19 cellular contexts compared by ENCODE assay signal in the genomic region with DNA sequence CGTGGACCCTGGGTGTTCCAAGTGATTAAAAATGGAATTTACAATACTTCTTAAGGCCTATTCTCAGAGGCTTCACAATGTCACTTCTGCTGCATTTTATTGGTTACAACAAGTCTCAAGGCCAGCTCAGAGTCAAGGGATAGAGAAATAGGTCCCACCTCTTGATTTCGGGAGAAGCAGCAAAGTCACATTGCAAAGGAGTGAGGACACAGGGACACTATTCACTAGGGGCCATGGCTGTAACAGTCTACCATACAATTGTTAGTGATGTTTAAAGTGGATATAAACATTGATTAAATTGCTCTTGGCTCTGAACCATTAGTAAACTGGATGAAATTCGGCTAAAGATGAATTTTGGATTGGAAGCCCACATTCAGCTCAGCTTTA. TPM values are rescaled to one million over a fixed set of nuclear protein-coding genes. Genes with fewer than 3 reads are reported as not detected.
DNase-seq lines count a peak whose midpoint lies in the region; ATAC-seq, FAIRE-seq and TF ChIP-seq lines count a peak whose summit lies in the region.
"Had no signal": no experiment of that assay in that cellular context is flagged by ENCODE, and none has a peak within 500 bp of the region (broad histone marks: within the 10 kb centered on the region; RNA-seq: fewer than 3 reads in every experiment).

No MANE protein-coding gene starts in this region.

- H3K79me2 ChIP-seq in GM23248 (ENCODE audit: insufficient read depth): no peaks in the 10 kb centered on the region

- peak; percentile 31 for DNase-seq in GM23248
- DNase-seq in adipocyte (ENCODE audit: low read depth): no peak
- no peak for DNase-seq in left lung
- DNase-seq in transverse colon: no peak
- DNase-seq in EL: no peak
- DNase-seq in activated CD8-positive, alpha-beta memory T cell treated with anti-CD3 and anti-CD28 coated beads, Interleukin-2, amount 50 U/mL, for 4 hours: no peak
- no peak for DNase-seq in frontal cortex (ENCODE audit: low spot score in 2 of 2)
- DNase-seq: activated CD4-positive, alpha-beta T cell treated with anti-CD3 and anti-CD28 coated beads for 4 hours; activated naive CD8-positive, alpha-beta T cell treated with anti-CD3 and anti-CD28 coated beads for 36 hours; brain microvascular endothelial cell; kidney; MM.1S; OCI-M1; SHP77 treated with DMSO at 0.1 percent for 48 hours; stimulated activated CD4-positive, alpha-beta T cell treated with anti-CD3 and anti-CD28 coated beads, Interleukin-4, amount 100 ng/mL, for 1 hour had no signal

- no peak for ATAC-seq in left lung
- ATAC-seq: activated T-helper 17 cell treated with anti-CD3 and anti-CD28 coated beads, Interleukin-2, amount 50 U/mL, for 72 hours had no signal

- H3K4me3 ChIP-seq in GM23248 (no peak overlapping the region), adipocyte (ENCODE audit: low read length) (peak overlapping the region; percentile 17), left lung (no peak overlapping the region), stomach smooth muscle (ENCODE audit: low read length in 2 of 2) (no peak overlapping the region), transverse colon (no peak overlapping the region)
- H3K4me3 ChIP-seq: stomach had no signal

- no peak for TF ChIP-seq POLR2A in transverse colon (IDR thresholded peaks at IDR 0.05)

- 14 to 15% methylated on average over 3 of the region's 3 CpGs for WGBS in GM23248 (ENCODE audit: low coverage in 1 of 2, low lambda C conversion rate in 2 of 2, missing lambda C conversion rate in 2 of 2), 2 experiments
- WGBS in transverse colon (ENCODE audit: low coverage in 1 of 2), 2 donors: 62 to 63% methylated on average over 3 of the region's 3 CpGs

- H3K4me2 ChIP-seq in GM23248 (ENCODE audit: unreplicated experiment): no peak overlapping the region

- no peak overlapping the region for H3K9ac ChIP-seq in GM23248
- H3K9ac ChIP-seq in adipocyte (ENCODE audit: low read length): peak overlapping the region; percentile 73
- no peak overlapping the region for H3K9ac ChIP-seq in stomach smooth muscle (ENCODE audit: low read length in 2 of 2)

- H3K9me3 ChIP-seq in GM23248 (ENCODE audit: low read depth) (no peaks in the 10 kb centered on the region), adipocyte (ENCODE audit: control insufficient read depth, low read length) (no peaks in the 10 kb centered on the region), left lung (no peaks in the 10 kb centered on the region), stomach smooth muscle (ENCODE audit: control insufficient read depth in 2 of 2, low read length in 2 of 2) (no peaks in the 10 kb centered on the region), transverse colon (no peaks in the 10 kb centered on the region)
- H3K9me3 ChIP-seq: stomach had no signal

- H3K4me1 ChIP-seq in GM23248 (ENCODE audit: insufficient read depth) (peaks cover 35% of the 10 kb centered on the region), adipocyte (ENCODE audit: control insufficient read depth, insufficient read depth, low read length) (peaks cover 50% of the 10 kb centered on the region), left lung (peaks cover 15 to 51% of the 10 kb centered on the region in 2 donors), stomach smooth muscle (ENCODE audit: control insufficient read depth, insufficient read depth, low read length) (peaks cover 41% of the 10 kb centered on the region), transverse colon (peaks cover 8 to 40% (median 25%) of the 10 kb centered on the region in 4 donors)

- H3K36me3 ChIP-seq in GM23248 (ENCODE audit: low read depth): no peaks in the 10 kb centered on the region
- H3K36me3 ChIP-seq in adipocyte (ENCODE audit: control insufficient read depth, insufficient read depth, low read length, severe bottlenecking): no peaks in the 10 kb centered on the region
- H3K36me3 ChIP-seq in left lung: no peaks in the 10 kb centered on the region
- no peaks in the 10 kb centered on the region for H3K36me3 ChIP-seq in stomach smooth muscle (ENCODE audit: control insufficient read depth in 2 of 2, insufficient read depth in 2 of 2, low read length in 2 of 2)
- no peaks in the 10 kb centered on the region for H3K36me3 ChIP-seq in transverse colon
- H3K36me3 ChIP-seq: brain microvascular endothelial cell, stomach had no signal

- FAIRE-seq in frontal cortex (lab: Jason Lieb, UNC): no peak
- FAIRE-seq: G401.6, kidney had no signal

- H3K27ac ChIP-seq in GM23248 (peak overlapping the region; percentile 45), left lung (peak overlapping the region; percentile 20 to 53), stomach smooth muscle (ENCODE audit: low read length) (peak overlapping the region; percentile 12), transverse colon (peak overlapping the region in 2 of 4 donors; percentile 41 to 70)
- H3K27ac ChIP-seq: brain microvascular endothelial cell had no signal

- no peaks in the 10 kb centered on the region for H3K27me3 ChIP-seq in GM23248 (replicated peaks; ENCODE audit: insufficient read depth)
- no peaks in the 10 kb centered on the region for H3K27me3 ChIP-seq in adipocyte (replicated peaks; ENCODE audit: control insufficient read depth, insufficient read depth, low read length)
- peaks cover 0 to 30% of the 10 kb centered on the region in 2 donors for H3K27me3 ChIP-seq in left lung
- H3K27me3 ChIP-seq in stomach smooth muscle (ENCODE audit: control insufficient read depth in 1 of 2, insufficient read depth in 2 of 2, low read length in 2 of 2): no peaks in the 10 kb centered on the region
- H3K27me3 ChIP-seq in transverse colon: peaks cover 5% of the 10 kb centered on the region
- H3K27me3 ChIP-seq: brain microvascular endothelial cell had no signal

- H3F3A ChIP-seq in GM23248 (ENCODE audit: insufficient read depth): peaks cover 38% of the 10 kb centered on the region

- in situ Hi-C loops in GM23248 (cut with MboI) (no loop called here), transverse colon (cut with MboI; ENCODE audit: low pct_ligation_motif_present in 1 of 4, low pct_unique_long_range_greater_than_20kb in 1 of 4, low sequenced_read_pairs in 3 of 4) (no loop called here)

- H3K9me2 ChIP-seq in GM23248 (ENCODE audit: insufficient read depth): no peaks in the 10 kb centered on the region

- no peaks in the 10 kb centered on the region for H4K20me1 ChIP-seq in GM23248 (ENCODE audit: insufficient read depth)

- intact Hi-C loops in left lung (cut with DNase I) (no loop called here), transverse colon (cut with DNase I; ENCODE audit: low total_unique reads) (no loop called here)

- H2AFZ ChIP-seq in GM23248: no peak overlapping the region

- TF ChIP-seq EP300 in transverse colon (IDR thresholded peaks at IDR 0.05; ENCODE audit: low read depth): no peak

- TF ChIP-seq CTCF in left lung (IDR thresholded peaks at IDR 0.05): no peak
- no peak for TF ChIP-seq CTCF in transverse colon (IDR thresholded peaks at IDR 0.05)

RNA-seq across cellular contexts. Expression of gene CMBL, which starts 21.7 kb away (rescaled TPM):
- 4.0 and 4.2 TPM in 2 replicates for total RNA-seq in GM23248 (2014; rRNA removed; shearing (Covaris generic))
- polyA plus RNA-seq in GM23248 (2016; fragmentation: Nextera tagmentation; extraction: Ambion mirVana): 14.6 and 16.0 TPM in 2 replicates
- total RNA-seq in left lung: 10 to 100 TPM; 19.2 to 26.9 TPM
- 10 to 100 TPM; 36.6 to 87.6 (median 60.9) TPM for total RNA-seq in transverse colon
- 4.5 TPM for total RNA-seq in frontal cortex

RNA-seq across cellular contexts. Expression of gene MARCHF6, which starts 24.1 kb away (rescaled TPM):
- 44.9 and 56.4 TPM in 2 replicates for total RNA-seq in GM23248 (2014; rRNA removed; shearing (Covaris generic))
- 97.5 and 105 TPM in 2 replicates for polyA plus RNA-seq in GM23248 (2016; fragmentation: Nextera tagmentation; extraction: Ambion mirVana)
- total RNA-seq in left lung (100 to 1,000 TPM; 123 to 128 TPM), transverse colon (100 to 1,000 TPM in 3 of 4 donors, 10 to 100 TPM in 1; 93.5 to 177 (median 111) TPM), frontal cortex (229 TPM)
